24 cellular contexts compared by ENCODE assay signal in the genomic region with DNA sequence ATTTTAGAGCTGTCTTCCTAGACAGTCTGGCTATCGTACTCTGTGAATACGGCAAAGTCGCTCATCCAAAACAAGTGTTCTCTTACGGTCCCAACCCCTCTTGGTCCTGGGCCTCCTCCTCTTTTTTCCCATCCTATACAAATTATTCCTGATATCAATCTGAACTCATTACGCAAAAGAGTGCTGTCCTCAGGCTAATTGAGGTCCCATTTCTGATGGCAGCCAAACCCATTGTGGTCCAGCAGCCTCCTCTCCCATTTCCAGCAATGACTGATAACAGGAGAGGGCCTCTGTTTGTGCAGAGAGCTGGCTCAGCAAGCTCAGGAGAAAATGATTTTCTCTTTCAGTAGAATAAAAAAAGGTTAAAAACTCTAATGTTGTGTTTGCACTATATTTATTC.
"Had no signal": no experiment of that assay in that cellular context is flagged by ENCODE, and none has a peak within 500 bp of the region (broad histone marks: within the 10 kb centered on the region; RNA-seq: fewer than 3 reads in every experiment).

No MANE protein-coding gene starts in this region.

- H3K27ac ChIP-seq: neural progenitor cell, ovary, parathyroid adenoma, psoas muscle, right lobe of liver, sigmoid colon, stomach, testis, tibial artery, transverse colon, upper lobe of right lung, uterus had no signal

- H3K4me1 ChIP-seq: neural progenitor cell, parathyroid adenoma, psoas muscle, right lobe of liver, sigmoid colon, stomach, testis, tibial artery, transverse colon, upper lobe of right lung, uterus had no signal

- H3K79me2 ChIP-seq: parathyroid adenoma had no signal

- H3K27me3 ChIP-seq: neural progenitor cell, ovary, right lobe of liver, sigmoid colon, stomach, testis, tibial artery, transverse colon, upper lobe of right lung, uterus had no signal

- H3K9me3 ChIP-seq: ovary, psoas muscle, right lobe of liver, sigmoid colon, stomach, testis, tibial artery, transverse colon, upper lobe of right lung, uterus had no signal

- H3K9ac ChIP-seq: neural progenitor cell, parathyroid adenoma had no signal

- H3K4me2 ChIP-seq: neural progenitor cell had no signal

- DNase-seq: natural killer cell; occipital lobe; ovary; posterior cingulate gyrus; psoas muscle; right cardiac atrium; right lobe of liver; sigmoid colon; small intestine; stimulated activated CD4-positive, alpha-beta T cell treated with anti-CD3 and anti-CD28 coated beads, Interleukin-15, amount 100 ng/mL, for 24 hours; stimulated activated CD4-positive, alpha-beta T cell treated with anti-CD3 and anti-CD28 coated beads, Interleukin-2, amount 100 ng/mL, for 24 hours; stimulated activated CD4-positive, alpha-beta T cell treated with anti-CD3 and anti-CD28 coated beads, Interleukin-2, amount 100 ng/mL, for 48 hours; stimulated activated CD4-positive, alpha-beta T cell treated with anti-CD3 and anti-CD28 coated beads, Interleukin-4, amount 100 ng/mL, for 24 hours; stimulated activated naive B cell treated with anti-CD40 and anti-IgM and Interleukin-4, amounts not matched to agents 10 μg/mL and 1 μg/mL and 100 μg/mL, for 72 hours; stimulated activated naive CD4-positive, alpha-beta T cell treated with Interleukin-2 at 50 U/mL for 16 hours; stomach; testis; tibial artery; transverse colon; upper lobe of right lung; uterus had no signal

- H3K4me3 ChIP-seq: neural progenitor cell, ovary, psoas muscle, right lobe of liver, sigmoid colon, stomach, testis, tibial artery, transverse colon, upper lobe of right lung, uterus had no signal

- ATAC-seq: natural killer cell; psoas muscle; right cardiac atrium; right lobe of liver; stimulated activated effector memory CD8-positive, alpha-beta T cell treated with anti-CD3 and anti-CD28 coated beads, Interleukin-12 subunit alpha, Interleukin-12 subunit beta, amount 100 ng/mL, for 72 hours; stimulated activated naive B cell treated with anti-CD40 and anti-IgM and Interleukin-4, amounts not matched to agents 10 μg/mL and 1 μg/mL and 100 μg/mL, for 72 hours; upper lobe of right lung had no signal

- H2AFZ ChIP-seq: neural progenitor cell, parathyroid adenoma had no signal

- H3K36me3 ChIP-seq: neural progenitor cell, ovary, right lobe of liver, sigmoid colon, stomach, tibial artery, transverse colon, upper lobe of right lung, uterus had no signal
